Comparison of ENCODE assay signal across 8 cellular contexts in genomic region chr12:129911437-129912049, GRCh38. TPM values are rescaled to one million over a fixed set of nuclear protein-coding genes. Genes with fewer than 3 reads are reported as not detected.
A peak's percentile ranks its signal among the peaks of the same experiment; 100 is the strongest.
DNase-seq lines count a peak whose midpoint lies in the region; ATAC-seq and TF ChIP-seq lines count a peak whose summit lies in the region.

No MANE protein-coding gene starts in this region.

- H3K4me1 Mint-ChIP-seq in neural crest cell = peaks cover 11% of the 10 kb centered on the region

- H2AFZ ChIP-seq in DND-41 (ENCODE audit: low read depth, low read length) (peak overlapping the region; percentile 26; the same call in 1 of the 2 replicates), PC-3 (ENCODE audit: low read length) (no peak overlapping the region)

- H3K27me3 Mint-ChIP-seq in neural crest cell (ENCODE audit: low read depth) = peaks cover 79% of the 10 kb centered on the region

- H3K9me3 ChIP-seq in DND-41 (ENCODE audit: insufficient read depth, low read length, severe bottlenecking) = no peaks in the 10 kb centered on the region
- H3K9me3 ChIP-seq in PC-3 (ENCODE audit: low read length) = no peaks in the 10 kb centered on the region; the same call in 1 of the 2 replicates

- no TSS peak for BruUV-seq in PC-3 (replicated peaks; lab: Mats Ljungman, UMichigan)

- H3K9ac ChIP-seq in DND-41 (ENCODE audit: low read depth, low read length) (no peak overlapping the region), PC-3 (ENCODE audit: low read length) (no peak overlapping the region)

- CTCF ChIA-PET in PC-3 (lab: Charles Lee) = no interaction called here

- H4K20me1 ChIP-seq in DND-41 (ENCODE audit: insufficient read depth, low read length) (no peaks in the 10 kb centered on the region), PC-3 (ENCODE audit: low read length) (no peaks in the 10 kb centered on the region)

- H3K4me3 ChIP-seq in DND-41 (ENCODE audit: low read depth in 1 of 2, low read length in 2 of 2) = no peak overlapping the region
- no peak overlapping the region for H3K4me3 ChIP-seq in PC-3 (ENCODE audit: low read length)

- DNase-seq in DND-41 = peak; percentile 75
- peak; percentile 50 for DNase-seq in KBM-7
- DNase-seq in PC-3 = peak; percentile 40
- peak; percentile 62 for DNase-seq in neural crest cell (ENCODE audit: low read depth, low spot score)

- no peaks in the 10 kb centered on the region for H3K36me3 Mint-ChIP-seq in neural crest cell (ENCODE audit: low read depth)

- no peaks in the 10 kb centered on the region for H3K36me3 ChIP-seq in DND-41 (ENCODE audit: insufficient read depth, low read length)
- H3K36me3 ChIP-seq in PC-3 (ENCODE audit: low read depth, low read length) = no peaks in the 10 kb centered on the region

- intact Hi-C loops in PC-3 (cut with micrococcal nuclease) = loop anchor here (5.0 to 10.0 kb wide), 2 partner anchors 851 to 913 kb away; no protein-coding TSS in a partner anchor

- H3K27ac ChIP-seq in DND-41 (ENCODE audit: low read length) (no peak overlapping the region), PC-3 (ENCODE audit: low read length) (no peak overlapping the region)

- no peak overlapping the region for H3K4me3 Mint-ChIP-seq in neural crest cell

- TF ChIP-seq CTCF in DND-41 (IDR thresholded peaks at IDR 0.05; ENCODE audit: borderline replicate concordance, extremely low read depth, low read length, poor library complexity, severe bottlenecking) (peak; percentile 90), PC-3 (conservative IDR thresholded peaks at IDR 0.05; ENCODE audit: low read depth, low read length) (peak; percentile 70), neural crest cell (conservative IDR thresholded peaks at IDR 0.05) (peak; percentile 92)

- in situ Hi-C loops in KBM-7 (cut with MboI; ENCODE audit: low pct_unique_long_range_greater_than_20kb, low sequenced_read_pairs) = no loop called here

- H3K4me2 ChIP-seq in DND-41 (ENCODE audit: insufficient read depth, low read length) (no peak overlapping the region), PC-3 (ENCODE audit: low read length) (no peak overlapping the region)

- H3K4me1 ChIP-seq in DND-41 (ENCODE audit: insufficient read depth, low read length) = 0 out of 2 replicates have a peak, but pooled peaks cover 2% of the 10 kb centered on the region
- H3K4me1 ChIP-seq in PC-3 (ENCODE audit: insufficient read depth, low read length) = no peaks in the 10 kb centered on the region

- no peak overlapping the region for H3K27ac Mint-ChIP-seq in neural crest cell (ENCODE audit: unreplicated experiment)

- H3K27me3 ChIP-seq in DND-41 (ENCODE audit: insufficient read depth, low read length, poor library complexity) = no peaks in the 10 kb centered on the region
- H3K27me3 ChIP-seq in PC-3 (ENCODE audit: low read length) = no peaks in the 10 kb centered on the region

- no peaks in the 10 kb centered on the region for H3K79me2 ChIP-seq in DND-41 (ENCODE audit: insufficient read depth, low read length)
- no peaks in the 10 kb centered on the region for H3K79me2 ChIP-seq in PC-3 (ENCODE audit: low read length)

- H3K9me3 Mint-ChIP-seq in neural crest cell = no peaks in the 10 kb centered on the region

- no peaks in the 10 kb centered on the region for H3F3A ChIP-seq in PC-3 (ENCODE audit: low read length, unreplicated experiment)

- POLR2A ChIA-PET in PC-3 (lab: Charles Lee; ENCODE audit: unreplicated experiment) = no interaction called here

- peak; percentile 96 for ATAC-seq in DND-41 (ENCODE audit: insufficient read depth, low read depth)
- peak; percentile 82 for ATAC-seq in GM19397 (IDR thresholded peaks at IDR 0.05; ENCODE audit: unreplicated experiment)
- ATAC-seq in PC-3 = peak; percentile 43; the same call in 1 of the 2 replicates
- peak; percentile 74 for ATAC-seq in esophagus mucosa
- ATAC-seq in HG03097 (IDR thresholded peaks at IDR 0.05; ENCODE audit: low FRiP score, unreplicated experiment) = no peak
- ATAC-seq in activated CD4-positive, CD25-positive, alpha-beta regulatory T cell treated with anti-CD3 and anti-CD28 coated beads, Interleukin-2, amount 50 U/mL, for 24 hours = no peak

- H3K9me2 ChIP-seq in PC-3 (replicated peaks; ENCODE audit: low read length) = no peaks in the 10 kb centered on the region

RNA-seq across cellular contexts. Expression of gene TMEM132D, which starts 7.7 kb away (rescaled TPM):
- total RNA-seq in PC-3 (2014; rRNA removed) = not detected in 2 replicates
- not detected for total RNA-seq in esophagus mucosa
- 0.19 and 0.30 TPM in 2 replicates for total RNA-seq in neural crest cell

Comparison
In these comparisons a context has a peak if more than half of its experiments do, and no peak if none do; other contexts are left out.
1. ATAC-seq: peak in DND-41 (single experiment), GM19397 (single experiment), PC-3 (single experiment) and esophagus mucosa (single experiment); none in HG03097 (single experiment) and activated CD4-positive, CD25-positive, alpha-beta regulatory T cell treated with anti-CD3 and anti-CD28 coated beads, Interleukin-2, amount 50 U/mL, for 24 hours (0 of 2).
2. Peak in every context shown above with its lines, with median percentiles within 50 percentile points of each other: DNase-seq and CTCF ChIP-seq.